ENCODE assay signal across 11 cellular contexts in genomic region chr11:121372671-121373429, GRCh38.
DNase-seq lines count a peak whose midpoint lies in the region; ATAC-seq, FAIRE-seq and TF ChIP-seq lines count a peak whose summit lies in the region.
"Had no signal": no experiment of that assay in that cellular context is flagged by ENCODE, and none has a peak within 500 bp of the region (broad histone marks: within the 10 kb centered on the region; RNA-seq: fewer than 3 reads in every experiment).

No MANE protein-coding gene starts in this region.

- peak overlapping the region; percentile 66 for H3K27ac Mint-ChIP-seq in CD8-positive, alpha-beta T cell
- peak overlapping the region; percentile 85 for H3K27ac Mint-ChIP-seq in T-helper 1 cell treated with Interleukin-12 subunit alpha and Interleukin-12 subunit beta and Interleukin-4 antibody, amounts not matched to agents 30 μg/mL and 1 μg/mL, for 36 hours

- no peaks in the 10 kb centered on the region for H3K27me3 Mint-ChIP-seq in CD8-positive, alpha-beta T cell (ENCODE audit: low read depth)
- H3K27me3 Mint-ChIP-seq in T-helper 1 cell treated with Interleukin-12 subunit alpha and Interleukin-12 subunit beta and Interleukin-4 antibody, amounts not matched to agents 30 μg/mL and 1 μg/mL, for 36 hours (ENCODE audit: low read depth): no peaks in the 10 kb centered on the region

- ATAC-seq in CD8-positive, alpha-beta T cell: peak; percentile 61
- ATAC-seq in GM19023 (IDR thresholded peaks at IDR 0.05; ENCODE audit: unreplicated experiment): peak; percentile 79
- peak; percentile 82 for ATAC-seq in HG02938 (IDR thresholded peaks at IDR 0.05; ENCODE audit: unreplicated experiment)
- ATAC-seq: left lung had no signal

- no peaks in the 10 kb centered on the region for H3K27me3 ChIP-seq in CD8-positive, alpha-beta T cell (ENCODE audit: insufficient read depth, low read length)
- H3K27me3 ChIP-seq: left lung had no signal

- POLR2A ChIA-PET in CD8-positive, alpha-beta T cell (lab: Charles Lee): no interaction called here

- no peaks in the 10 kb centered on the region for H3K36me3 ChIP-seq in CD8-positive, alpha-beta T cell (ENCODE audit: insufficient read depth, low read length)
- H3K36me3 ChIP-seq: left lung had no signal

- peaks cover 61% of the 10 kb centered on the region for H3K4me1 Mint-ChIP-seq in CD8-positive, alpha-beta T cell (ENCODE audit: low read depth)
- peaks cover 47% of the 10 kb centered on the region for H3K4me1 Mint-ChIP-seq in T-helper 1 cell treated with Interleukin-12 subunit alpha and Interleukin-12 subunit beta and Interleukin-4 antibody, amounts not matched to agents 30 μg/mL and 1 μg/mL, for 36 hours (ENCODE audit: low read depth)

- peaks cover 33% of the 10 kb centered on the region for H3K4me1 ChIP-seq in CD8-positive, alpha-beta T cell (ENCODE audit: insufficient read depth, low read length)

- no peak overlapping the region for H3K27ac ChIP-seq in CD8-positive, alpha-beta T cell (ENCODE audit: low read depth, low read length)
- H3K27ac ChIP-seq: left lung had no signal

- no peak for FAIRE-seq in RCC 7860 (lab: Jason Lieb, UNC)

- H3K4me3 Mint-ChIP-seq in CD8-positive, alpha-beta T cell: peak overlapping the region; percentile 61
- H3K4me3 Mint-ChIP-seq in T-helper 1 cell treated with Interleukin-12 subunit alpha and Interleukin-12 subunit beta and Interleukin-4 antibody, amounts not matched to agents 30 μg/mL and 1 μg/mL, for 36 hours: peak overlapping the region; percentile 45

- CTCF ChIA-PET in CD8-positive, alpha-beta T cell (lab: Charles Lee): interaction anchor here (0.7 to 0.8 kb wide), 2 partner anchors 17 to 57 kb away, joined by 3 to 4 read pairs; no protein-coding TSS in a partner anchor

- H3K9me3 ChIP-seq in CD8-positive, alpha-beta T cell (ENCODE audit: low read length): no peaks in the 10 kb centered on the region
- H3K9me3 ChIP-seq: left lung had no signal

- no peak for TF ChIP-seq CTCF in CD8-positive, alpha-beta T cell (IDR thresholded peaks at IDR 0.05)

- H3K36me3 Mint-ChIP-seq in CD8-positive, alpha-beta T cell: no peaks in the 10 kb centered on the region
- peaks cover 2% of the 10 kb centered on the region for H3K36me3 Mint-ChIP-seq in T-helper 1 cell treated with Interleukin-12 subunit alpha and Interleukin-12 subunit beta and Interleukin-4 antibody, amounts not matched to agents 30 μg/mL and 1 μg/mL, for 36 hours (ENCODE audit: low read depth)

- intact Hi-C loops in CD8-positive, alpha-beta T cell (cut with DNase I, micrococcal nuclease): no loop called here

- no peak for DNase-seq in CD8-positive, alpha-beta T cell
- DNase-seq in SW480 (ENCODE audit: low spot score): no peak
- DNase-seq in RCC 7860 (ENCODE audit: low spot score): no peak
- DNase-seq in NCI-H2029 (lab: John Stamatoyannopoulos, UW): no peak
- no peak for DNase-seq in NK-92 (lab: John Stamatoyannopoulos, UW; ENCODE audit: unreplicated experiment)
- DNase-seq: amygdala, DMS79 treated with DMSO at 0.1 percent for 48 hours, left lung had no signal

- H3K4me3 ChIP-seq in CD8-positive, alpha-beta T cell (ENCODE audit: low read depth, low read length): no peak overlapping the region
- H3K4me3 ChIP-seq: left lung had no signal

- no peaks in the 10 kb centered on the region for H3K9me3 Mint-ChIP-seq in CD8-positive, alpha-beta T cell
- peaks cover 3% of the 10 kb centered on the region for H3K9me3 Mint-ChIP-seq in T-helper 1 cell treated with Interleukin-12 subunit alpha and Interleukin-12 subunit beta and Interleukin-4 antibody, amounts not matched to agents 30 μg/mL and 1 μg/mL, for 36 hours
